25 cellular contexts compared by ENCODE assay signal in genomic region chr12:18951219-18951618, GRCh38.
DNase-seq lines count a peak whose midpoint lies in the region; ATAC-seq, FAIRE-seq and TF ChIP-seq lines count a peak whose summit lies in the region.
"Had no signal": no experiment of that assay in that cellular context is flagged by ENCODE, and none has a peak within 500 bp of the region (broad histone marks: within the 10 kb centered on the region; RNA-seq: fewer than 3 reads in every experiment).

No MANE protein-coding gene starts in this region.

- H2AFZ ChIP-seq in K562 (ENCODE audit: low read depth, low read length) = no peak overlapping the region

- no peak for TF ChIP-seq CTCF in K562 (IDR thresholded peaks at IDR 0.05 in 2 of 3, conservative IDR thresholded peaks at IDR 0.05 in 1 of 3; ENCODE audit: insufficient read depth in 2 of 3, low read depth in 1 of 3, low read length in 3 of 3)

- H3K36me3 ChIP-seq in K562 (ENCODE audit: control insufficient read depth, insufficient read depth, low read length) = no peaks in the 10 kb centered on the region
- H3K36me3 ChIP-seq: Peyer's patch had no signal

- no peak for DNase-seq in stimulated activated naive CD8-positive, alpha-beta T cell treated with anti-CD3 and anti-CD28 coated beads, Interleukin-15, Interleukin-2, amounts not matched to agents 100 U/mL and 50 U/mL, for 24 hours
- DNase-seq in stimulated activated naive CD8-positive, alpha-beta T cell treated with anti-CD3 and anti-CD28 coated beads, Interleukin-15, amount 100 ng/mL, for 72 hours = no peak
- DNase-seq in K562 (ENCODE audit: extremely low read depth in 1 of 4, low spot score in 3 of 4) = no peak
- peak; percentile 45 for DNase-seq in iPS-NIHi7 (ENCODE audit: extremely low spot score)
- DNase-seq in D341Med (ENCODE audit: low spot score) = no peak
- no peak for DNase-seq in activated naive CD4-positive, alpha-beta T cell treated with anti-CD3 and anti-CD28 coated beads, Interleukin-2, amount 50 U/mL, for 72 hours (ENCODE audit: low spot score in 2 of 2)
- DNase-seq in activated gamma-delta T cell (lab: John Stamatoyannopoulos, UW) = no peak
- DNase-seq: Calu3; CD8-positive, alpha-beta memory T cell; HFFc6; NCI-H1048; NCI-H1417 treated with DMSO at 0.1 percent for 48 hours; NCI-H187; NCI-H345; NCI-H524 treated with DMSO at 0.1 percent for 48 hours; NCI-H82; Peyer's patch had no signal

- TF ChIP-seq POLR2A in K562 (conservative IDR thresholded peaks at IDR 0.05) = no peak

- intact Hi-C loops in K562 (cut with micrococcal nuclease) = no loop called here

- in situ Hi-C loops in K562 (cut with MboI) = no loop called here

- peaks cover 16% of the 10 kb centered on the region for H3K27me3 Mint-ChIP-seq in stimulated activated naive CD8-positive, alpha-beta T cell treated with anti-CD3 and anti-CD28 coated beads, Interleukin-15, amount 100 ng/mL, for 72 hours

- no TSS peak for BruUV-seq in K562 (replicated peaks; lab: Mats Ljungman, UMichigan)

- no peak overlapping the region for H3K27ac Mint-ChIP-seq in stimulated activated naive CD8-positive, alpha-beta T cell treated with anti-CD3 and anti-CD28 coated beads, Interleukin-15, amount 100 ng/mL, for 72 hours
- H3K27ac Mint-ChIP-seq in activated naive CD4-positive, alpha-beta T cell treated with anti-CD3 and anti-CD28 coated beads, Interleukin-2, amount 50 U/mL, for 72 hours = no peak overlapping the region
- H3K27ac Mint-ChIP-seq: CD8-positive, alpha-beta memory T cell; HFFc6 had no signal

- H3K9me3 ChIP-seq in K562 (replicated peaks; ENCODE audit: control insufficient read depth, insufficient read depth, low read depth, low read length) = no peaks in the 10 kb centered on the region
- H3K9me3 ChIP-seq: Peyer's patch had no signal

- no peak overlapping the region for H3K9ac ChIP-seq in K562 (ENCODE audit: insufficient read depth in 1 of 2, low read depth in 2 of 2, low read length in 2 of 2)
- H3K9ac ChIP-seq: KMS-11 had no signal

- no peaks in the 10 kb centered on the region for H3K4me1 Mint-ChIP-seq in stimulated activated naive CD8-positive, alpha-beta T cell treated with anti-CD3 and anti-CD28 coated beads, Interleukin-15, amount 100 ng/mL, for 72 hours
- H3K4me1 Mint-ChIP-seq: CD8-positive, alpha-beta memory T cell had no signal

- H4K20me1 ChIP-seq in K562 (replicated peaks; ENCODE audit: control insufficient read depth, insufficient read depth, low read length) = no peaks in the 10 kb centered on the region

- CTCF ChIA-PET in K562 (lab: Yijun Ruan, JAX; ENCODE audit: low intra/inter-chr PET ratio) = no interaction called here

- H3K4me2 ChIP-seq in K562 (ENCODE audit: insufficient read depth, low read length) = no peak overlapping the region
- H3K4me2 ChIP-seq: KMS-11 had no signal

- no peaks in the 10 kb centered on the region for H3K27me3 ChIP-seq in K562 (ENCODE audit: control insufficient read depth in 2 of 2, insufficient read depth in 2 of 2, low read length in 2 of 2)
- H3K27me3 ChIP-seq: Peyer's patch had no signal

- POLR2A ChIA-PET in K562 (lab: Yijun Ruan, JAX) = no interaction called here

- no peaks in the 10 kb centered on the region for H3K9me3 Mint-ChIP-seq in stimulated activated naive CD8-positive, alpha-beta T cell treated with anti-CD3 and anti-CD28 coated beads, Interleukin-15, amount 100 ng/mL, for 72 hours
- H3K9me3 Mint-ChIP-seq in activated naive CD4-positive, alpha-beta T cell treated with anti-CD3 and anti-CD28 coated beads, Interleukin-2, amount 50 U/mL, for 72 hours = peaks cover 4 to 5% of the 10 kb centered on the region in 2 donors
- H3K9me3 Mint-ChIP-seq: CD8-positive, alpha-beta memory T cell; HFFc6 had no signal

- H3K36me3 Mint-ChIP-seq in activated naive CD4-positive, alpha-beta T cell treated with anti-CD3 and anti-CD28 coated beads, Interleukin-2, amount 50 U/mL, for 72 hours = no peaks in the 10 kb centered on the region
- H3K36me3 Mint-ChIP-seq: CD8-positive, alpha-beta memory T cell had no signal

- ATAC-seq in stimulated activated naive CD8-positive, alpha-beta T cell treated with anti-CD3 and anti-CD28 coated beads, Interleukin-15, Interleukin-2, amounts not matched to agents 100 U/mL and 50 U/mL, for 24 hours = peak; percentile 23
- ATAC-seq in stimulated activated naive CD8-positive, alpha-beta T cell treated with anti-CD3 and anti-CD28 coated beads, Interleukin-15, amount 100 ng/mL, for 72 hours = no peak
- ATAC-seq in K562 = no peak
- ATAC-seq in activated naive CD4-positive, alpha-beta T cell treated with anti-CD3 and anti-CD28 coated beads, Interleukin-2, amount 50 U/mL, for 72 hours = no peak
- ATAC-seq: SK-N-SH treated with all-trans-retinoic acid at 6 μM for 48 hours had no signal

- H3K4me3 Mint-ChIP-seq in stimulated activated naive CD8-positive, alpha-beta T cell treated with anti-CD3 and anti-CD28 coated beads, Interleukin-15, amount 100 ng/mL, for 72 hours = no peak overlapping the region
- H3K4me3 Mint-ChIP-seq: HFFc6 had no signal

- H3K9me1 ChIP-seq in K562 (ENCODE audit: control insufficient read depth, insufficient read depth, low read length) = no peaks in the 10 kb centered on the region

- H3K27ac ChIP-seq in K562 (ENCODE audit: extremely low read depth, low read depth, low read length) = no peak overlapping the region
- H3K27ac ChIP-seq: C4-2B, HL-60, KMS-11, Peyer's patch had no signal

- H3K4me3 ChIP-seq in K562 = no peak overlapping the region
- H3K4me3 ChIP-seq: Peyer's patch had no signal

- WGBS in K562 (ENCODE audit: insufficient coverage, low coverage, missing lambda C conversion rate) = 25% methylated on average over 6 of the region's 6 CpGs

- no peaks in the 10 kb centered on the region; a peak in 1 of 5 replicates for H3K4me1 ChIP-seq in K562 (replicated peaks in 1 of 2; ENCODE audit: control insufficient read depth in 2 of 2, insufficient read depth in 2 of 2, low read length in 2 of 2)
- H3K4me1 ChIP-seq: Peyer's patch had no signal

- H3K79me2 ChIP-seq in K562 (ENCODE audit: control insufficient read depth, insufficient read depth, low read length) = no peaks in the 10 kb centered on the region

- FAIRE-seq in K562 (lab: Jason Lieb, UNC) = no peak
- FAIRE-seq: A204.1, G401.6, GM18507, H54 had no signal

- TF ChIP-seq RAD21 in K562 (CRISPR knock-in tag; conservative IDR thresholded peaks at IDR 0.05 in 1 of 2, IDR thresholded peaks at IDR 0.05 in 1 of 2) = no peak

- no peak for TF ChIP-seq EP300 in K562 (IDR thresholded peaks at IDR 0.05; ENCODE audit: low read length)

TF ChIP-seq in K562, 482 proteins besides CTCF, POLR2A, EP300 and RAD21:
- no peak for TF ChIP-seq TAF1 (IDR thresholded peaks at IDR 0.05; ENCODE audit: control insufficient read depth, extremely low read depth, insufficient read depth, low read length, severe bottlenecking)
- no peak for TF ChIP-seq ZNF184 (CRISPR knock-in tag; IDR thresholded peaks at IDR 0.05)
- TF ChIP-seq NR3C1 (CRISPR knock-in tag; IDR thresholded peaks at IDR 0.05) = no peak
- TF ChIP-seq, protein P1, sequence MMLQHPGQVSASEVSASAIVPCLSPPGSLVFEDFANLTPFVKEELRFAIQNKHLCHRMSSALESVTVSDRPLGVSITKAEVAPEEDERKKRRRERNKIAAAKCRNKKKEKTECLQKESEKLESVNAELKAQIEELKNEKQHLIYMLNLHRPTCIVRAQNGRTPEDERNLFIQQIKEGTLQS (IDR thresholded peaks at IDR 0.05) = peak; percentile 22; the same call in 1 of the 2 replicates
- TF ChIP-seq, protein P1 (CRISPR knock-in tag; conservative IDR thresholded peaks at IDR 0.05) = no peak
- no peak for TF ChIP-seq ZBTB33 (CRISPR knock-in tag; IDR thresholded peaks at IDR 0.05)
- TF ChIP-seq PYGO2 (tag; IDR thresholded peaks at IDR 0.05) = no peak
- TF ChIP-seq CEBPG (CRISPR knock-in tag; IDR thresholded peaks at IDR 0.05) = 0 out of 2 replicates have a peak, but pooled peaks have one; percentile 27
- TF ChIP-seq CEBPG (tag; conservative IDR thresholded peaks at IDR 0.05 in 1 of 2, IDR thresholded peaks at IDR 0.05 in 1 of 2) = peak in 1 of 2 experiments; percentile 45; a peak in 1 of 4 replicates
- no peak for TF ChIP-seq ZNF24 (IDR thresholded peaks at IDR 0.05)
- TF ChIP-seq NCOA4 (IDR thresholded peaks at IDR 0.05; ENCODE audit: partially characterized antibody) = no peak
- no peak for TF ChIP-seq MTA3 (IDR thresholded peaks at IDR 0.05; ENCODE audit: borderline replicate concordance)
- no peak for TF ChIP-seq BMI1 (IDR thresholded peaks at IDR 0.05; ENCODE audit: low read length)
TF ChIP-seq in K562: peak in this region for 2.
